Comparison of ENCODE assay signal across 21 cellular contexts in genomic region chr6:41622210-41622990, GRCh38. TPM values are rescaled to one million over a fixed set of nuclear protein-coding genes. Genes with fewer than 3 reads are reported as not detected.
DNase-seq lines count a peak whose midpoint lies in the region; ATAC-seq and TF ChIP-seq lines count a peak whose summit lies in the region.
"Had no signal": no experiment of that assay in that cellular context is flagged by ENCODE, and none has a peak within 500 bp of the region (broad histone marks: within the 10 kb centered on the region; RNA-seq: fewer than 3 reads in every experiment).

No MANE protein-coding gene starts in this region.

- intact Hi-C loops in naive thymus-derived CD4-positive, alpha-beta T cell (cut with micrococcal nuclease), result no loop called here

- no peaks in the 10 kb centered on the region for H3K9me2 ChIP-seq in Loucy (replicated peaks; ENCODE audit: low read depth, low read length)

- peaks cover 21% of the 10 kb centered on the region for H3K9me3 Mint-ChIP-seq in nephron
- H3K9me3 Mint-ChIP-seq in naive thymus-derived CD4-positive, alpha-beta T cell, result peaks cover 2 to 43% (median 21%) of the 10 kb centered on the region in 11 donors
- H3K9me3 Mint-ChIP-seq: central memory CD8-positive, alpha-beta T cell; natural killer cell treated with Interleukin-12 subunit alpha and Interleukin-12 subunit beta and Interleukin-15 and Interleukin-18, amount 100 ng/mL, for 72 hours had no signal

- peaks cover 28% of the 10 kb centered on the region for H3K4me1 Mint-ChIP-seq in nephron
- peaks cover 10 to 17% (median 12%) of the 10 kb centered on the region in 7 donors for H3K4me1 Mint-ChIP-seq in naive thymus-derived CD4-positive, alpha-beta T cell

- CTCF ChIA-PET in naive thymus-derived CD4-positive, alpha-beta T cell (lab: Charles Lee), result no interaction called here

- H3K4me3 ChIP-seq in BLaER1 treated with 17β-estradiol and CSF1 and Interleukin-3, amounts not matched to agents 10 nM and 100 nM, result peak overlapping the region in 1 of 10 experiments; percentile 20; a peak in 1 of 20 replicates
- H3K4me3 ChIP-seq in Loucy (ENCODE audit: low read length, poor library complexity, severe bottlenecking), result no peak overlapping the region
- H3K4me3 ChIP-seq in naive thymus-derived CD4-positive, alpha-beta T cell (ENCODE audit: low read length), result no peak overlapping the region
- H3K4me3 ChIP-seq: heart right ventricle had no signal

- H3K27ac ChIP-seq in BLaER1 treated with 17β-estradiol and CSF1 and Interleukin-3, amounts not matched to agents 10 nM and 100 nM, result peak overlapping the region in 6 of 11 experiments; percentile 21 to 88 (median 81); a peak in 9 of 22 replicates
- H3K27ac ChIP-seq in substantia nigra (ENCODE audit: low read depth, low read length, poor library complexity, severe bottlenecking), result no peak overlapping the region
- H3K27ac ChIP-seq in naive thymus-derived CD4-positive, alpha-beta T cell (ENCODE audit: low read depth, low read length), result no peak overlapping the region

- POLR2A ChIA-PET in naive thymus-derived CD4-positive, alpha-beta T cell (lab: Charles Lee), result no interaction called here

- no peak for ATAC-seq in naive thymus-derived CD4-positive, alpha-beta T cell
- ATAC-seq: heart right ventricle; natural killer cell treated with Interleukin-12 subunit alpha and Interleukin-12 subunit beta and Interleukin-15 and Interleukin-18, amount 100 ng/mL, for 72 hours; stimulated activated effector memory CD8-positive, alpha-beta T cell treated with anti-CD3 and anti-CD28 coated beads, Interleukin-12 subunit alpha, Interleukin-12 subunit beta, amount 100 ng/mL, for 72 hours had no signal

- H3K4me1 ChIP-seq in BLaER1 treated with 17β-estradiol and CSF1 and Interleukin-3, amounts not matched to agents 10 nM and 100 nM, result peaks cover 49 to 75% (median 68%) of the 10 kb centered on the region in 10 experiments
- H3K4me1 ChIP-seq in Loucy (ENCODE audit: insufficient read depth, low read length, poor library complexity, severe bottlenecking), result peaks cover 36% of the 10 kb centered on the region
- H3K4me1 ChIP-seq in naive thymus-derived CD4-positive, alpha-beta T cell (ENCODE audit: control insufficient read depth in 2 of 2, insufficient read depth in 2 of 2, low read length in 2 of 2), result peaks cover 0 to 13% of the 10 kb centered on the region in 2 donors

- peaks cover 6% of the 10 kb centered on the region for H3K27me3 Mint-ChIP-seq in nephron (ENCODE audit: low read depth)
- peaks cover 0 to 26% (median 15%) of the 10 kb centered on the region in 5 donors for H3K27me3 Mint-ChIP-seq in naive thymus-derived CD4-positive, alpha-beta T cell

- H4K20me1 ChIP-seq in BLaER1 treated with 17β-estradiol and CSF1 and Interleukin-3, amounts not matched to agents 10 nM and 100 nM, result no peaks in the 10 kb centered on the region
- no peaks in the 10 kb centered on the region for H4K20me1 ChIP-seq in Loucy (ENCODE audit: insufficient read depth, low read length, poor library complexity, severe bottlenecking)

- H3K36me3 ChIP-seq in BLaER1 treated with 17β-estradiol and CSF1 and Interleukin-3, amounts not matched to agents 10 nM and 100 nM, result no peaks in the 10 kb centered on the region
- no peaks in the 10 kb centered on the region for H3K36me3 ChIP-seq in Loucy (ENCODE audit: insufficient read depth, low read length)
- no peaks in the 10 kb centered on the region for H3K36me3 ChIP-seq in naive thymus-derived CD4-positive, alpha-beta T cell (ENCODE audit: control insufficient read depth in 2 of 3, insufficient read depth in 3 of 3, low read length in 3 of 3)
- H3K36me3 ChIP-seq: heart right ventricle had no signal

- peak overlapping the region; percentile 56 to 80 (median 61) for H3K27ac Mint-ChIP-seq in nephron
- H3K27ac Mint-ChIP-seq in naive thymus-derived CD4-positive, alpha-beta T cell, result no peak overlapping the region
- H3K27ac Mint-ChIP-seq: memory B cell; natural killer cell treated with Interleukin-12 subunit alpha and Interleukin-12 subunit beta and Interleukin-15 and Interleukin-18, amount 100 ng/mL, for 72 hours; stimulated activated effector memory CD8-positive, alpha-beta T cell treated with anti-CD3 and anti-CD28 coated beads, Interleukin-12 subunit alpha, Interleukin-12 subunit beta, amount 100 ng/mL, for 72 hours had no signal

- TF ChIP-seq CTCF in Loucy (conservative IDR thresholded peaks at IDR 0.05; ENCODE audit: low read length), result no peak
- TF ChIP-seq CTCF in nephron (IDR thresholded peaks at IDR 0.05; ENCODE audit: unreplicated experiment in 3 of 3), result no peak

- H3K27me3 ChIP-seq in BLaER1 treated with 17β-estradiol and CSF1 and Interleukin-3, amounts not matched to agents 10 nM and 100 nM, result no peaks in the 10 kb centered on the region
- H3K27me3 ChIP-seq in Loucy (ENCODE audit: insufficient read depth, low read length, poor library complexity, severe bottlenecking), result no peaks in the 10 kb centered on the region
- peaks cover 0 to 2% of the 10 kb centered on the region in 2 donors for H3K27me3 ChIP-seq in naive thymus-derived CD4-positive, alpha-beta T cell (ENCODE audit: control insufficient read depth in 2 of 2, insufficient read depth in 2 of 2, low read length in 2 of 2)

- peaks cover 3% of the 10 kb centered on the region for H3K36me3 Mint-ChIP-seq in nephron (ENCODE audit: low read depth)
- H3K36me3 Mint-ChIP-seq in naive thymus-derived CD4-positive, alpha-beta T cell, result peaks cover 0 to 19% (median 8%) of the 10 kb centered on the region in 5 donors
- H3K36me3 Mint-ChIP-seq: stimulated activated effector memory CD8-positive, alpha-beta T cell treated with anti-CD3 and anti-CD28 coated beads, Interleukin-12 subunit alpha, Interleukin-12 subunit beta, amount 100 ng/mL, for 72 hours had no signal

- H3K79me2 ChIP-seq in Loucy (ENCODE audit: insufficient read depth, low read length), result no peaks in the 10 kb centered on the region

- H3K9ac ChIP-seq in BLaER1 treated with 17β-estradiol and CSF1 and Interleukin-3, amounts not matched to agents 10 nM and 100 nM, result peak overlapping the region in 4 of 11 experiments; percentile 33 to 70 (median 48); a peak in 3 of 22 replicates
- no peak overlapping the region for H3K9ac ChIP-seq in Loucy (ENCODE audit: low read depth, low read length, poor library complexity, severe bottlenecking)

- peak; percentile 31 for DNase-seq in amniotic epithelial cell (ENCODE audit: low read depth)
- no peak for DNase-seq in DMS 273 treated with DMSO at 0.1 percent for 48 hours (lab: John Stamatoyannopoulos, UW)
- no peak for DNase-seq in substantia nigra (lab: John Stamatoyannopoulos, UW)
- DNase-seq in naive thymus-derived CD4-positive, alpha-beta T cell, result no peak
- DNase-seq in GM19238 (ENCODE audit: insufficient read length, low spot score), result no peak
- DNase-seq: ACHN; activated CD4-positive, alpha-beta T cell treated with anti-CD3 and anti-CD28 coated beads for 48 hours; activated effector memory CD4-positive, alpha-beta T cell treated with Interleukin-2 at 50 U/mL for 16 hours; effector CD4-positive, alpha-beta T cell; HCEC 1CT; heart right ventricle; NCI-H1048; NCI-H2171 treated with DMSO at 0.1 percent for 48 hours had no signal

- no peaks in the 10 kb centered on the region for H3F3A ChIP-seq in Loucy (ENCODE audit: low read depth)

- H2AFZ ChIP-seq in Loucy (ENCODE audit: low read length), result peak overlapping the region; percentile 36; the same call in 1 of the 2 replicates

- peaks cover 13 to 26% (median 22%) of the 10 kb centered on the region in 11 experiments for H3K9me3 ChIP-seq in BLaER1 treated with 17β-estradiol and CSF1 and Interleukin-3, amounts not matched to agents 10 nM and 100 nM (replicated peaks in 1 of 11)
- peaks cover 7% of the 10 kb centered on the region for H3K9me3 ChIP-seq in Loucy (ENCODE audit: insufficient read depth, low read depth, low read length)
- peaks cover 0 to 7% (median 0%) of the 10 kb centered on the region in 3 experiments for H3K9me3 ChIP-seq in naive thymus-derived CD4-positive, alpha-beta T cell (ENCODE audit: control insufficient read depth in 2 of 3, low read length in 3 of 3)

- peak overlapping the region; percentile 46 to 85 (median 74) for H3K4me2 ChIP-seq in BLaER1 treated with 17β-estradiol and CSF1 and Interleukin-3, amounts not matched to agents 10 nM and 100 nM
- H3K4me2 ChIP-seq in Loucy (ENCODE audit: low read depth, low read length, poor library complexity, severe bottlenecking), result no peak overlapping the region

- H3K4me3 Mint-ChIP-seq in nephron, result no peak overlapping the region
- no peak overlapping the region for H3K4me3 Mint-ChIP-seq in naive thymus-derived CD4-positive, alpha-beta T cell
- H3K4me3 Mint-ChIP-seq: central memory CD8-positive, alpha-beta T cell; memory B cell; natural killer cell treated with Interleukin-12 subunit alpha and Interleukin-12 subunit beta and Interleukin-15 and Interleukin-18, amount 100 ng/mL, for 72 hours; stimulated activated effector memory CD8-positive, alpha-beta T cell treated with anti-CD3 and anti-CD28 coated beads, Interleukin-12 subunit alpha, Interleukin-12 subunit beta, amount 100 ng/mL, for 72 hours had no signal

RNA-seq across cellular contexts. Expression of gene MDFI, which starts 15.9 kb away (rescaled TPM):
- not detected for total RNA-seq in naive thymus-derived CD4-positive, alpha-beta T cell
- not detected for polyA plus RNA-seq in naive thymus-derived CD4-positive, alpha-beta T cell
- total RNA-seq: natural killer cell treated with Interleukin-12 subunit alpha and Interleukin-12 subunit beta and Interleukin-15 and Interleukin-18, amount 100 ng/mL, for 72 hours had no signal
- polyA plus RNA-seq: fibroblast of lung had no signal

Comparison
In these comparisons a context has a peak if more than half of its experiments do, and no peak if none do; other contexts are left out.
1. H3K27ac ChIP-seq: peak in BLaER1 treated with 17β-estradiol and CSF1 and Interleukin-3, amounts not matched to agents 10 nM and 100 nM (6 of 11); none in substantia nigra (single experiment) and naive thymus-derived CD4-positive, alpha-beta T cell (single experiment).
2. H3K27ac Mint-ChIP-seq: peak in nephron (3 of 3); none in naive thymus-derived CD4-positive, alpha-beta T cell (0 of 9).